21 cellular contexts compared by ENCODE assay signal in genomic region chr9:101477736-101478135, GRCh38. TPM values are rescaled to one million over a fixed set of nuclear protein-coding genes. Genes with fewer than 3 reads are reported as not detected.
DNase-seq lines count a peak whose midpoint lies in the region; ATAC-seq and TF ChIP-seq lines count a peak whose summit lies in the region.
"Had no signal": no experiment of that assay in that cellular context is flagged by ENCODE, and none has a peak within 500 bp of the region (broad histone marks: within the 10 kb centered on the region; RNA-seq: fewer than 3 reads in every experiment).

No MANE protein-coding gene starts in this region.

- 68 to 85% (median 77%) methylated on average over 1 of the region's 1 CpG for WGBS in psoas muscle, 3 donors

- DNase-seq in ELR (ENCODE audit: low read depth) (peak; percentile 42), RPMI7951 (ENCODE audit: low read depth) (peak; percentile 18), epithelial cell of esophagus (ENCODE audit: low read depth) (peak; percentile 59), myocyte (ENCODE audit: low read depth) (peak; percentile 22), cardiac septum (ENCODE audit: low spot score) (no peak), activated gamma-delta T cell treated with Interleukin-2 at 50 U/mL for 16 hours (no peak), psoas muscle (no peak)
- DNase-seq in activated naive CD4-positive, alpha-beta T cell treated with anti-CD3 and anti-CD28 coated beads, Interleukin-2, amount 50 U/mL, for 16 hours = no peak
- DNase-seq: activated CD4-positive, CD25-positive, alpha-beta regulatory T cell treated with anti-CD3 and anti-CD28 coated beads, Interleukin-2, amount 50 U/mL, for 72 hours; CD4-positive, alpha-beta memory T cell; left cardiac atrium; NCI-H1436 treated with DMSO at 0.1 percent for 48 hours; nephron progenitor cell; stimulated activated CD4-positive, alpha-beta T cell treated with anti-CD3 and anti-CD28 coated beads, Interleukin-1b, Interleukin-23, amount 100 ng/mL, for 48 hours; stimulated activated naive B cell treated with anti-CD40 and anti-IgM and Interleukin-4, amounts not matched to agents 10 μg/mL and 1 μg/mL and 100 μg/mL, for 72 hours had no signal

- no peak overlapping the region for H3K27ac ChIP-seq in psoas muscle

- H3K9me3 ChIP-seq in psoas muscle = no peaks in the 10 kb centered on the region
- H3K9me3 ChIP-seq: HAP-1 had no signal

- no peaks in the 10 kb centered on the region for H3K4me1 ChIP-seq in psoas muscle
- H3K4me1 ChIP-seq: HAP-1 had no signal

- no peaks in the 10 kb centered on the region for H3K27me3 ChIP-seq in psoas muscle (ENCODE audit: insufficient read depth in 3 of 3, low read length in 2 of 3)

- intact Hi-C loops in cardiac septum (cut with DNase I) = no loop called here
- intact Hi-C loops in psoas muscle (cut with DNase I) = no loop called here

- peaks cover 0 to 28% of the 10 kb centered on the region in 2 donors for H3K36me3 ChIP-seq in psoas muscle (ENCODE audit: insufficient read depth in 1 of 2, low read depth in 1 of 2)
- H3K36me3 ChIP-seq: HAP-1 had no signal

- H3K4me3 ChIP-seq in epithelial cell of esophagus (ENCODE audit: low read length) (no peak overlapping the region), psoas muscle (no peak overlapping the region)
- H3K4me3 ChIP-seq: HAP-1 had no signal

- no peak for TF ChIP-seq CTCF in epithelial cell of esophagus (IDR thresholded peaks at IDR 0.05; ENCODE audit: insufficient read depth, low read depth, low read length, missing control alignments)
- TF ChIP-seq CTCF in psoas muscle (IDR thresholded peaks at IDR 0.05) = no peak

- ATAC-seq in psoas muscle = no peak
- ATAC-seq: stimulated activated naive B cell treated with anti-CD40 and anti-IgM and Interleukin-4, amounts not matched to agents 10 μg/mL and 1 μg/mL and 100 μg/mL, for 72 hours had no signal

RNA-seq across cellular contexts. Expression of gene ALDOB, which starts 42.2 kb away (rescaled TPM):
- not detected in 2 replicates for total RNA-seq in RPMI7951 (2014; rRNA removed; shearing (Covaris generic))
- not detected in 2 replicates for total RNA-seq in myocyte
- polyA plus RNA-seq in myocyte (2012) = 0.13 TPM
- 0.13 TPM for total RNA-seq in cardiac septum
- under 1 TPM in 2 of 4 donors, not detected in 2; 0.26 to 0.82 TPM for total RNA-seq in psoas muscle
- 1 to 10 TPM in 1 of 3 donors, under 1 TPM in 2; 0.30 to 4.3 (median 0.48) TPM for polyA plus RNA-seq in psoas muscle
- total RNA-seq: activated CD8-positive, alpha-beta memory T cell treated with anti-CD3 and anti-CD28 coated beads for 36 hours; CD4-positive, alpha-beta memory T cell; epithelial cell of proximal tubule; glomerular endothelial cell; progenitor cell of endocrine pancreas; skeletal muscle tissue had no signal
- polyA plus RNA-seq: CD4-positive, alpha-beta memory T cell had no signal

RNA-seq across cellular contexts. Expression of gene RNF20, which starts 55.9 kb away (rescaled TPM):
- total RNA-seq in RPMI7951 (2014; rRNA removed; shearing (Covaris generic)) = 28.3 and 29.2 TPM in 2 replicates
- total RNA-seq in myocyte = 28.8 and 30.3 TPM in 2 replicates
- 26.8 TPM for polyA plus RNA-seq in myocyte (2012)
- 58.4 TPM for total RNA-seq in cardiac septum
- total RNA-seq in psoas muscle = 10 to 100 TPM; 41.1 to 56.9 (median 48.4) TPM
- polyA plus RNA-seq in psoas muscle = 10 to 100 TPM; 19.4 to 39.1 (median 19.6) TPM

Comparison
In these comparisons a context has a peak if more than half of its experiments do, and no peak if none do; other contexts are left out.
1. DNase-seq: peak in ELR (single experiment), RPMI7951 (single experiment), epithelial cell of esophagus (single experiment) and myocyte (single experiment); none in cardiac septum (single experiment), activated gamma-delta T cell treated with Interleukin-2 at 50 U/mL for 16 hours (single experiment), psoas muscle (0 of 2) and activated naive CD4-positive, alpha-beta T cell treated with anti-CD3 and anti-CD28 coated beads, Interleukin-2, amount 50 U/mL, for 16 hours (single experiment).